In the genomic region with DNA sequence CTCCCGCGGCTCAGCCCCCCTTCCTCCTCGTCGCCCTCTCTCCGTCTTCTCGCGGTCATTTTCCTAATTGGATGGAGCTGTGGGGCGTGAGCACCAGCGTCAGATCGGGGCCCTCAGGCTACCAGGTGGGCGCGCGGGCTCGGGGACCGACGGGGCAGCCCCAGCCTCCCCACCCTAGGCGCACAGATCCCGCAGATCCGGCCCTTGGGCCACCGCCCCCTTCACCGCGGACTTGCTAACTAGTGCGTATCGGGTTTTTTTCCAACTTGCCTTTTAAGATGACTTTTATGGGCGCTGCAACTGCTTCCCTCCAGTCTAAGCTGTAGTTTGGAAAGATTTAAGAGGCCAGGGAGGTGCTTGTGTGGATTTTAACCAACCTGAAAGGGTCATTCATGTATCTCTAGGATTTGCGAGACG, we compare ENCODE assay signal across 2 cellular contexts.
A peak's percentile ranks its signal among the peaks of the same experiment; 100 is the strongest.
TF ChIP-seq lines count a peak whose summit lies in the region.

No MANE protein-coding gene starts in this region.

TF ChIP-seq in HEK293T, 16 proteins besides CTCF, POLR2A, EP300 and RAD21 (continued from another document):
- TF ChIP-seq, protein P1, sequence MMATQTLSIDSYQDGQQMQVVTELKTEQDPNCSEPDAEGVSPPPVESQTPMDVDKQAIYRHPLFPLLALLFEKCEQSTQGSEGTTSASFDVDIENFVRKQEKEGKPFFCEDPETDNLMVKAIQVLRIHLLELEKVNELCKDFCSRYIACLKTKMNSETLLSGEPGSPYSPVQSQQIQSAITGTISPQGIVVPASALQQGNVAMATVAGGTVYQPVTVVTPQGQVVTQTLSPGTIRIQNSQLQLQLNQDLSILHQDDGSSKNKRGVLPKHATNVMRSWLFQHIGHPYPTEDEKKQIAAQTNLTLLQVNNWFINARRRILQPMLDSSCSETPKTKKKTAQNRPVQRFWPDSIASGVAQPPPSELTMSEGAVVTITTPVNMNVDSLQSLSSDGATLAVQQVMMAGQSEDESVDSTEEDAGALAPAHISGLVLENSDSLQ (IDR thresholded peaks at IDR 0.05): no peak
- TF ChIP-seq ZNF384 (IDR thresholded peaks at IDR 0.05) (no peak), SUZ12 (IDR thresholded peaks at IDR 0.05) (no peak), LEF1 (IDR thresholded peaks at IDR 0.05; ENCODE audit: borderline replicate concordance) (no peak), SP1 (IDR thresholded peaks at IDR 0.05) (no peak), TARDBP (IDR thresholded peaks at IDR 0.05) (no peak), FOXA1 (IDR thresholded peaks at IDR 0.05) (no peak)

TF ChIP-seq in GM12878, 131 proteins besides CTCF, POLR2A, EP300 and RAD21:
- TF ChIP-seq, protein P2, sequence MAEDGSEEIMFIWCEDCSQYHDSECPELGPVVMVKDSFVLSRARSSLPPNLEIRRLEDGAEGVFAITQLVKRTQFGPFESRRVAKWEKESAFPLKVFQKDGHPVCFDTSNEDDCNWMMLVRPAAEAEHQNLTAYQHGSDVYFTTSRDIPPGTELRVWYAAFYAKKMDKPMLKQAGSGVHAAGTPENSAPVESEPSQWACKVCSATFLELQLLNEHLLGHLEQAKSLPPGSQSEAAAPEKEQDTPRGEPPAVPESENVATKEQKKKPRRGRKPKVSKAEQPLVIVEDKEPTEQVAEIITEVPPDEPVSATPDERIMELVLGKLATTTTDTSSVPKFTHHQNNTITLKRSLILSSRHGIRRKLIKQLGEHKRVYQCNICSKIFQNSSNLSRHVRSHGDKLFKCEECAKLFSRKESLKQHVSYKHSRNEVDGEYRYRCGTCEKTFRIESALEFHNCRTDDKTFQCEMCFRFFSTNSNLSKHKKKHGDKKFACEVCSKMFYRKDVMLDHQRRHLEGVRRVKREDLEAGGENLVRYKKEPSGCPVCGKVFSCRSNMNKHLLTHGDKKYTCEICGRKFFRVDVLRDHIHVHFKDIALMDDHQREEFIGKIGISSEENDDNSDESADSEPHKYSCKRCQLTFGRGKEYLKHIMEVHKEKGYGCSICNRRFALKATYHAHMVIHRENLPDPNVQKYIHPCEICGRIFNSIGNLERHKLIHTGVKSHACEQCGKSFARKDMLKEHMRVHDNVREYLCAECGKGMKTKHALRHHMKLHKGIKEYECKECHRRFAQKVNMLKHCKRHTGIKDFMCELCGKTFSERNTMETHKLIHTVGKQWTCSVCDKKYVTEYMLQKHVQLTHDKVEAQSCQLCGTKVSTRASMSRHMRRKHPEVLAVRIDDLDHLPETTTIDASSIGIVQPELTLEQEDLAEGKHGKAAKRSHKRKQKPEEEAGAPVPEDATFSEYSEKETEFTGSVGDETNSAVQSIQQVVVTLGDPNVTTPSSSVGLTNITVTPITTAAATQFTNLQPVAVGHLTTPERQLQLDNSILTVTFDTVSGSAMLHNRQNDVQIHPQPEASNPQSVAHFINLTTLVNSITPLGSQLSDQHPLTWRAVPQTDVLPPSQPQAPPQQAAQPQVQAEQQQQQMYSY (CRISPR knock-in tag; IDR thresholded peaks at IDR 0.05): no peak
- TF ChIP-seq RELA (IDR thresholded peaks at IDR 0.05; ENCODE audit: borderline replicate concordance, partially characterized antibody): peak; percentile 15
- 0 out of 2 replicates have a peak, but pooled peaks have one; percentile 14 for TF ChIP-seq TCF3 (IDR thresholded peaks at IDR 0.05; ENCODE audit: borderline replicate concordance, insufficient read depth, low read depth, low read length)
- peak in 1 of 2 experiments; percentile 10; a peak in 1 of 4 replicates for TF ChIP-seq IKZF2 (IDR thresholded peaks at IDR 0.05)
- TF ChIP-seq JUNB (IDR thresholded peaks at IDR 0.05): no peak
- TF ChIP-seq BMI1 (IDR thresholded peaks at IDR 0.05; ENCODE audit: borderline replicate concordance): no peak
- no peak for TF ChIP-seq MXI1 (IDR thresholded peaks at IDR 0.05; ENCODE audit: low read depth, low read length)
- TF ChIP-seq NBN (IDR thresholded peaks at IDR 0.05): 0 out of 2 replicates have a peak, but pooled peaks have one; percentile 34
- 0 out of 2 replicates have a peak, but pooled peaks have one; percentile 48 for TF ChIP-seq ZNF207 (IDR thresholded peaks at IDR 0.05; ENCODE audit: borderline replicate concordance)
- TF ChIP-seq EED (IDR thresholded peaks at IDR 0.05; ENCODE audit: low read depth): peak; percentile 38
- TF ChIP-seq, protein P3, sequence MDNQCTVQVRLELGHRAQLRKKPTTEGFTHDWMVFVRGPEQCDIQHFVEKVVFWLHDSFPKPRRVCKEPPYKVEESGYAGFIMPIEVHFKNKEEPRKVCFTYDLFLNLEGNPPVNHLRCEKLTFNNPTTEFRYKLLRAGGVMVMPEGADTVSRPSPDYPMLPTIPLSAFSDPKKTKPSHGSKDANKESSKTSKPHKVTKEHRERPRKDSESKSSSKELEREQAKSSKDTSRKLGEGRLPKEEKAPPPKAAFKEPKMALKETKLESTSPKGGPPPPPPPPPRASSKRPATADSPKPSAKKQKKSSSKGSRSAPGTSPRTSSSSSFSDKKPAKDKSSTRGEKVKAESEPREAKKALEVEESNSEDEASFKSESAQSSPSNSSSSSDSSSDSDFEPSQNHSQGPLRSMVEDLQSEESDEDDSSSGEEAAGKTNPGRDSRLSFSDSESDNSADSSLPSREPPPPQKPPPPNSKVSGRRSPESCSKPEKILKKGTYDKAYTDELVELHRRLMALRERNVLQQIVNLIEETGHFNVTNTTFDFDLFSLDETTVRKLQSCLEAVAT (IDR thresholded peaks at IDR 0.05): no peak; the same call in 1 of the 2 replicates
